Comparison of ENCODE assay signal across 1 cellular context in genomic region chr19:6737873-6738725, GRCh38.
TF ChIP-seq lines count a peak whose summit lies in the region.

No MANE protein-coding gene starts in this region.

TF ChIP-seq in K562, 482 proteins besides CTCF, POLR2A, EP300 and RAD21 (continued from another document and continues in another):
- TF ChIP-seq ZNF449 (CRISPR knock-in tag; IDR thresholded peaks at IDR 0.05) (no peak), PYGO2 (tag; IDR thresholded peaks at IDR 0.05) (no peak; the same call in 1 of the 2 replicates), LEF1 (IDR thresholded peaks at IDR 0.05) (no peak), ESRRA (IDR thresholded peaks at IDR 0.05; ENCODE audit: borderline replicate concordance, low read depth) (peak; percentile 61), DDX20 (tag; IDR thresholded peaks at IDR 0.05; ENCODE audit: low read depth) (no peak), RFX1 (IDR thresholded peaks at IDR 0.05) (no peak), BCLAF1 (IDR thresholded peaks at IDR 0.05; ENCODE audit: borderline replicate concordance in 1 of 2, control insufficient read depth in 1 of 2, low read depth in 2 of 2, low read length in 1 of 2) (no peak), GTF2A2 (tag; IDR thresholded peaks at IDR 0.05) (no peak), RBM17 (IDR thresholded peaks at IDR 0.05; ENCODE audit: borderline replicate concordance, low read depth, low read length) (no peak), CTCFL (IDR thresholded peaks at IDR 0.05; ENCODE audit: borderline replicate concordance, insufficient read depth, low read depth, low read length, poor library complexity, severe bottlenecking) (no peak), ZNF609 (CRISPR knock-in tag; IDR thresholded peaks at IDR 0.05; ENCODE audit: borderline replicate concordance) (peak; percentile 79; the same call in 1 of the 2 replicates), ZNF561 (CRISPR knock-in tag; conservative IDR thresholded peaks at IDR 0.05) (no peak), MYNN (IDR thresholded peaks at IDR 0.05) (no peak), MYNN (CRISPR knock-in tag; IDR thresholded peaks at IDR 0.05) (no peak), TCF7 (IDR thresholded peaks at IDR 0.05; ENCODE audit: borderline replicate concordance) (no peak), RBM14 (IDR thresholded peaks at IDR 0.05; ENCODE audit: borderline replicate concordance, insufficient read depth, low read depth, low read length) (no peak), GABPB2 (CRISPR knock-in tag; conservative IDR thresholded peaks at IDR 0.05) (no peak), ZFP1 (CRISPR knock-in tag; IDR thresholded peaks at IDR 0.05) (no peak), THRAP3 (IDR thresholded peaks at IDR 0.05; ENCODE audit: borderline replicate concordance) (no peak), RBM22 (IDR thresholded peaks at IDR 0.05; ENCODE audit: low read depth, low read length, poor library complexity, severe bottlenecking) (no peak), GATAD2B (IDR thresholded peaks at IDR 0.05; ENCODE audit: borderline replicate concordance) (no peak), NKRF (IDR thresholded peaks at IDR 0.05; ENCODE audit: borderline replicate concordance) (no peak), NR2C1 (IDR thresholded peaks at IDR 0.05) (peak; percentile 98), NR2C1 (tag; IDR thresholded peaks at IDR 0.05) (peak; percentile 98), ZSCAN32 (CRISPR knock-in tag; IDR thresholded peaks at IDR 0.05) (no peak), DLX4 (CRISPR knock-in tag; IDR thresholded peaks at IDR 0.05) (no peak), PATZ1 (CRISPR knock-in tag; IDR thresholded peaks at IDR 0.05; ENCODE audit: borderline replicate concordance) (no peak), CREB1 (IDR thresholded peaks at IDR 0.05) (no peak), CREB1 (CRISPR knock-in tag; IDR thresholded peaks at IDR 0.05) (no peak), NFE2L1 (tag; IDR thresholded peaks at IDR 0.05; ENCODE audit: borderline replicate concordance, low read depth) (no peak), ETV5 (CRISPR knock-in tag; IDR thresholded peaks at IDR 0.05; ENCODE audit: low read depth) (no peak), MCM7 (IDR thresholded peaks at IDR 0.05) (no peak), TAF1 (IDR thresholded peaks at IDR 0.05; ENCODE audit: control insufficient read depth, extremely low read depth, insufficient read depth, low read length, severe bottlenecking) (no peak), U2AF2 (optimal IDR thresholded peaks at IDR 0.05; ENCODE audit: low read depth, low read length) (no peak), HINFP (tag; conservative IDR thresholded peaks at IDR 0.05; ENCODE audit: low read depth) (no peak), ARID3A (IDR thresholded peaks at IDR 0.05; ENCODE audit: borderline replicate concordance, low read depth, low read length) (no peak), SUPT5H (IDR thresholded peaks at IDR 0.05) (no peak), ZNF133 (CRISPR knock-in tag; IDR thresholded peaks at IDR 0.05) (no peak), E4F1 (CRISPR knock-in tag; IDR thresholded peaks at IDR 0.05; ENCODE audit: borderline replicate concordance) (no peak)
